ENCODE assay signal across 8 cellular contexts in genomic region chr19:18340990-18341868, GRCh38. TPM values are rescaled to one million over a fixed set of nuclear protein-coding genes. Genes with fewer than 3 reads are reported as not detected.
DNase-seq lines count a peak whose midpoint lies in the region; ATAC-seq and TF ChIP-seq lines count a peak whose summit lies in the region.

No MANE protein-coding gene starts in this region.

- peaks cover 4% of the 10 kb centered on the region for H3K36me3 Mint-ChIP-seq in mesothelial cell of epicardium

- intact Hi-C loops in A673 (cut with micrococcal nuclease; ENCODE audit: unreplicated experiment), result no loop called here

- H3K4me1 ChIP-seq in A673 (ENCODE audit: insufficient read depth, low read length, poor library complexity, severe bottlenecking) (peaks cover 23% of the 10 kb centered on the region), ectodermal cell (ENCODE audit: control insufficient read depth, insufficient read depth, low read length) (peaks cover 14% of the 10 kb centered on the region)

- CTCF ChIA-PET in A673 (lab: Charles Lee), result interaction anchor here (1.2 kb wide), 1 partner anchor 62 kb away, joined by 6 read pairs; no protein-coding TSS in a partner anchor

- TF ChIP-seq CTCF in A673 (conservative IDR thresholded peaks at IDR 0.05; ENCODE audit: low read depth, low read length), result no peak
- TF ChIP-seq CTCF in mesothelial cell of epicardium (IDR thresholded peaks at IDR 0.05; ENCODE audit: unreplicated experiment), result no peak

- peak overlapping the region; percentile 48 for H3K27ac ChIP-seq in A673 (ENCODE audit: low read depth, low read length, poor library complexity, severe bottlenecking)
- no peak overlapping the region for H3K27ac ChIP-seq in ectodermal cell (ENCODE audit: insufficient read depth, low read depth, low read length, poor library complexity, severe bottlenecking)

- peak overlapping the region; percentile 47 for H3K27ac Mint-ChIP-seq in mesothelial cell of epicardium

- DNase-seq in A673 (ENCODE audit: low spot score), result peak; percentile 64
- peak; percentile 76 for DNase-seq in NAMALWA (ENCODE audit: low spot score)
- DNase-seq in activated CD4-positive, alpha-beta T cell treated with anti-CD3 and anti-CD28 coated beads, Interleukin-2, amount 50 U/mL, for 4 hours, result peak; percentile 63 to 65
- no peak for DNase-seq in mesothelial cell of epicardium (ENCODE audit: low spot score in 2 of 2, unreplicated experiment in 2 of 2)
- peak; percentile 36 to 39 for DNase-seq in stimulated activated CD8-positive, alpha-beta memory T cell treated with anti-CD3 and anti-CD28 coated beads, Interleukin-4, amount 100 ng/mL, for 1 hour (ENCODE audit: low read depth in 2 of 2, low spot score in 1 of 2)

- H3K27me3 Mint-ChIP-seq in mesothelial cell of epicardium (ENCODE audit: low read depth), result no peaks in the 10 kb centered on the region

- no peaks in the 10 kb centered on the region for H3K27me3 ChIP-seq in A673 (replicated peaks; ENCODE audit: insufficient read depth, low read depth, low read length, poor library complexity)
- peaks cover 12% of the 10 kb centered on the region for H3K27me3 ChIP-seq in ectodermal cell (ENCODE audit: control insufficient read depth, insufficient read depth, low read length, poor library complexity, severe bottlenecking)

- peak overlapping the region; percentile 78 for H3K4me3 ChIP-seq in A673 (ENCODE audit: low read depth, low read length, poor library complexity, severe bottlenecking)
- H3K4me3 ChIP-seq in ectodermal cell (ENCODE audit: insufficient read depth, low read depth, low read length), result peak overlapping the region; percentile 58

- H3K4me3 Mint-ChIP-seq in mesothelial cell of epicardium, result peak overlapping the region; percentile 72

- H3K9me3 ChIP-seq in A673 (ENCODE audit: low read depth, low read length, poor library complexity, severe bottlenecking) (no peaks in the 10 kb centered on the region), ectodermal cell (ENCODE audit: control insufficient read depth, low read length) (no peaks in the 10 kb centered on the region)

- ATAC-seq in GM19025 (IDR thresholded peaks at IDR 0.05; ENCODE audit: low read depth, unreplicated experiment) (peak; percentile 52), HG03565 (IDR thresholded peaks at IDR 0.05; ENCODE audit: unreplicated experiment) (no peak)

- H3K36me3 ChIP-seq in A673 (ENCODE audit: insufficient read depth, low read length, poor library complexity, severe bottlenecking), result no peaks in the 10 kb centered on the region
- no peaks in the 10 kb centered on the region for H3K36me3 ChIP-seq in ectodermal cell (ENCODE audit: control insufficient read depth, insufficient read depth, low read length)

- 2% methylated on average over 18 of the region's 18 CpGs for WGBS in ectodermal cell, 2 experiments

- peaks cover 14% of the 10 kb centered on the region for H3K4me1 Mint-ChIP-seq in mesothelial cell of epicardium

- H3K9me3 Mint-ChIP-seq in mesothelial cell of epicardium, result no peaks in the 10 kb centered on the region

- POLR2A ChIA-PET in A673 (lab: Charles Lee; ENCODE audit: low non-redundant PET), result no interaction called here

- BruUV-seq in A673 (replicated peaks; lab: Mats Ljungman, UMichigan), result no TSS peak

RNA-seq across cellular contexts. Expression of gene PGPEP1, which starts 0.8 kb away (rescaled TPM):
- total RNA-seq in A673 (2021), result 15.8 and 23.0 TPM in 2 replicates
- 4.6 TPM for polyA plus RNA-seq in ectodermal cell (2013, experiment 1 of 4)
- 7.8 TPM for polyA plus RNA-seq in ectodermal cell (2013, experiment 2 of 4)
- 4.3 TPM for polyA plus RNA-seq in ectodermal cell (2013, experiment 3 of 4)
- polyA plus RNA-seq in ectodermal cell (2013, experiment 4 of 4), result 3.7 TPM
- total RNA-seq in mesothelial cell of epicardium, result 22.6 to 24.3 TPM (median 23.2 TPM) in 3 replicates

RNA-seq across cellular contexts. Expression of gene LSM4, which starts 18.4 kb away (rescaled TPM):
- 252 and 262 TPM in 2 replicates for total RNA-seq in A673 (2021)
- polyA plus RNA-seq in ectodermal cell (2013, experiment 1 of 4), result 376 TPM
- 333 TPM for polyA plus RNA-seq in ectodermal cell (2013, experiment 2 of 4)
- 281 TPM for polyA plus RNA-seq in ectodermal cell (2013, experiment 3 of 4)
- 315 TPM for polyA plus RNA-seq in ectodermal cell (2013, experiment 4 of 4)
- 112 to 119 TPM (median 114 TPM) in 3 replicates for total RNA-seq in mesothelial cell of epicardium

RNA-seq across cellular contexts. Expression of gene GDF15, which starts 44.7 kb away (rescaled TPM):
- total RNA-seq in A673 (2021) (4.0 and 4.7 TPM in 2 replicates), mesothelial cell of epicardium (3.2 to 4.7 TPM (median 3.9 TPM) in 3 replicates)
- polyA plus RNA-seq in ectodermal cell (2013, experiment 1 of 4), result 1.3 TPM
- polyA plus RNA-seq in ectodermal cell (2013, experiment 2 of 4), result 0.78 TPM
- polyA plus RNA-seq in ectodermal cell (2013, experiment 3 of 4), result 1.0 TPM
- 0.77 TPM for polyA plus RNA-seq in ectodermal cell (2013, experiment 4 of 4)

RNA-seq across cellular contexts. Expression of gene LRRC25, which starts 56.2 kb away (rescaled TPM):
- not detected in 2 replicates for total RNA-seq in A673 (2021)
- polyA plus RNA-seq in ectodermal cell (2013, experiment 1 of 4), result not detected
- polyA plus RNA-seq in ectodermal cell (2013, experiment 2 of 4), result not detected
- not detected for polyA plus RNA-seq in ectodermal cell (2013, experiment 3 of 4)
- not detected for polyA plus RNA-seq in ectodermal cell (2013, experiment 4 of 4)
- total RNA-seq in mesothelial cell of epicardium, result 0.18 to 0.29 TPM in 2 of 3 replicates, not detected in the other

RNA-seq across cellular contexts. Expression of gene JUND, which starts 59.8 kb away (rescaled TPM):
- total RNA-seq in A673 (2021) (128 and 136 TPM in 2 replicates), mesothelial cell of epicardium (274 to 284 TPM (median 276 TPM) in 3 replicates)
- 85.6 TPM for polyA plus RNA-seq in ectodermal cell (2013, experiment 1 of 4)
- 88.4 TPM for polyA plus RNA-seq in ectodermal cell (2013, experiment 2 of 4)
- polyA plus RNA-seq in ectodermal cell (2013, experiment 3 of 4), result 108 TPM
- 123 TPM for polyA plus RNA-seq in ectodermal cell (2013, experiment 4 of 4)

Comparison
In these comparisons a context has a peak if more than half of its experiments do, and no peak if none do; other contexts are left out.
1. DNase-seq: peak in A673 (single experiment), NAMALWA (single experiment), activated CD4-positive, alpha-beta T cell treated with anti-CD3 and anti-CD28 coated beads, Interleukin-2, amount 50 U/mL, for 4 hours (2 of 2) and stimulated activated CD8-positive, alpha-beta memory T cell treated with anti-CD3 and anti-CD28 coated beads, Interleukin-4, amount 100 ng/mL, for 1 hour (2 of 2); none in mesothelial cell of epicardium (0 of 2).